1 cellular context compared by ENCODE assay signal in the genomic region with DNA sequence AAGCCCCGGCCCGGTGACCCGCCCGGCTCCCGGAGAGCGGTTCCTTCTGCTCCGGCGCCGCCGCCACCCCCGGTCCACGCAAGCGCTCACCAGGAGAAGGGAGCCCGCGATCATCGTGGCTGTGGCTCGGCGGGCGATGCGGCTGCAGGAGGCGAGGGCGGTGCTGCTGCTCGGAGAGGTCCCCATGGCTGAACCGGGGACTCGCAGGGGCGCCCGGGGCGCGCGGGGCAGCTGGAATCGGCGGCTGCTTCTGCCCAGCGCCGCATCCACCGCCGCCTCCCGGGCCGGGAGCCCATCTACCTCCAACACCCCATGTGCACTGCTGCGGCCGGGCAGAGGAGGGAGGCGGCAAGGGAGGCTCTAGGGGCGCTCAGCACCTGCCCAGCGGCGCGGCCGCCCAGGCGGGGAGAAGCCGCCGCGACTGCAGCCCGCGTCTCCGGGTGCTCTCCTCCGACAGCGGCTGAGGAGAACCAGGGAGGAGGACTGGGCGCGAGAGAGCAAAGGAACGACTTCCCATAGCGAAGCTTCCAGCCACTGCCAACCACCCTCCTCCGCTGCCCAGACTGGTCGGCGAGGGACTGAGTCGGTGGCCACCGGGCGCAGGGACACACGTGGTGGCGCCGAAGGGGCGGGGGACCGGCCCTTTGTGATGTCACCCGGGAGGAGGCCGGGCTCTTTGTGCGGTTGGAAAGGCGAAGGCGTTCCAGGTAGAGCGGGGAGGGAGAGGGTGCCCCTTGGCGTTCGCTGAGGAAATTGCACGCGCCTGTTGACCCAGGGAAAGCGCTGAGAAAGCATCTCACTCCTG.
TF ChIP-seq lines count a peak whose summit lies in the region.

A gene with protein sequence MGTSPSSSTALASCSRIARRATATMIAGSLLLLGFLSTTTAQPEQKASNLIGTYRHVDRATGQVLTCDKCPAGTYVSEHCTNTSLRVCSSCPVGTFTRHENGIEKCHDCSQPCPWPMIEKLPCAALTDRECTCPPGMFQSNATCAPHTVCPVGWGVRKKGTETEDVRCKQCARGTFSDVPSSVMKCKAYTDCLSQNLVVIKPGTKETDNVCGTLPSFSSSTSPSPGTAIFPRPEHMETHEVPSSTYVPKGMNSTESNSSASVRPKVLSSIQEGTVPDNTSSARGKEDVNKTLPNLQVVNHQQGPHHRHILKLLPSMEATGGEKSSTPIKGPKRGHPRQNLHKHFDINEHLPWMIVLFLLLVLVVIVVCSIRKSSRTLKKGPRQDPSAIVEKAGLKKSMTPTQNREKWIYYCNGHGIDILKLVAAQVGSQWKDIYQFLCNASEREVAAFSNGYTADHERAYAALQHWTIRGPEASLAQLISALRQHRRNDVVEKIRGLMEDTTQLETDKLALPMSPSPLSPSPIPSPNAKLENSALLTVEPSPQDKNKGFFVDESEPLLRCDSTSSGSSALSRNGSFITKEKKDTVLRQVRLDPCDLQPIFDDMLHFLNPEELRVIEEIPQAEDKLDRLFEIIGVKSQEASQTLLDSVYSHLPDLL (minus strand): TSS at position 580 of the 805 bp plus-strand sequence. CDS start 394 bp downstream, at position 186.

TF ChIP-seq in HepG2, 621 proteins besides CTCF, POLR2A, EP300 and RAD21 (continued from another document and continues in another):
- TF ChIP-seq, protein P1, sequence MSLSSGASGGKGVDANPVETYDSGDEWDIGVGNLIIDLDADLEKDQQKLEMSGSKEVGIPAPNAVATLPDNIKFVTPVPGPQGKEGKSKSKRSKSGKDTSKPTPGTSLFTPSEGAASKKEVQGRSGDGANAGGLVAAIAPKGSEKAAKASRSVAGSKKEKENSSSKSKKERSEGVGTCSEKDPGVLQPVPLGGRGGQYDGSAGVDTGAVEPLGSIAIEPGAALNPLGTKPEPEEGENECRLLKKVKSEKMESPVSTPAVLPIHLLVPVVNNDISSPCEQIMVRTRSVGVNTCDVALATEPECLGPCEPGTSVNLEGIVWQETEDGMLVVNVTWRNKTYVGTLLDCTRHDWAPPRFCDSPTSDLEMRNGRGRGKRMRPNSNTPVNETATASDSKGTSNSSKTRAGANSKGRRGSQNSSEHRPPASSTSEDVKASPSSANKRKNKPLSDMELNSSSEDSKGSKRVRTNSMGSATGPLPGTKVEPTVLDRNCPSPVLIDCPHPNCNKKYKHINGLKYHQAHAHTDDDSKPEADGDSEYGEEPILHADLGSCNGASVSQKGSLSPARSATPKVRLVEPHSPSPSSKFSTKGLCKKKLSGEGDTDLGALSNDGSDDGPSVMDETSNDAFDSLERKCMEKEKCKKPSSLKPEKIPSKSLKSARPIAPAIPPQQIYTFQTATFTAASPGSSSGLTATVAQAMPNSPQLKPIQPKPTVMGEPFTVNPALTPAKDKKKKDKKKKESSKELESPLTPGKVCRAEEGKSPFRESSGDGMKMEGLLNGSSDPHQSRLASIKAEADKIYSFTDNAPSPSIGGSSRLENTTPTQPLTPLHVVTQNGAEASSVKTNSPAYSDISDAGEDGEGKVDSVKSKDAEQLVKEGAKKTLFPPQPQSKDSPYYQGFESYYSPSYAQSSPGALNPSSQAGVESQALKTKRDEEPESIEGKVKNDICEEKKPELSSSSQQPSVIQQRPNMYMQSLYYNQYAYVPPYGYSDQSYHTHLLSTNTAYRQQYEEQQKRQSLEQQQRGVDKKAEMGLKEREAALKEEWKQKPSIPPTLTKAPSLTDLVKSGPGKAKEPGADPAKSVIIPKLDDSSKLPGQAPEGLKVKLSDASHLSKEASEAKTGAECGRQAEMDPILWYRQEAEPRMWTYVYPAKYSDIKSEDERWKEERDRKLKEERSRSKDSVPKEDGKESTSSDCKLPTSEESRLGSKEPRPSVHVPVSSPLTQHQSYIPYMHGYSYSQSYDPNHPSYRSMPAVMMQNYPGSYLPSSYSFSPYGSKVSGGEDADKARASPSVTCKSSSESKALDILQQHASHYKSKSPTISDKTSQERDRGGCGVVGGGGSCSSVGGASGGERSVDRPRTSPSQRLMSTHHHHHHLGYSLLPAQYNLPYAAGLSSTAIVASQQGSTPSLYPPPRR (CRISPR knock-in tag; IDR thresholded peaks at IDR 0.05; ENCODE audit: borderline replicate concordance): peak; percentile 47; the same call in 1 of the 2 replicates
- TF ChIP-seq TMF1 (CRISPR knock-in tag; IDR thresholded peaks at IDR 0.05; ENCODE audit: low read depth): 0 out of 2 replicates have a peak, but pooled peaks have one; percentile 79
- TF ChIP-seq CREM (IDR thresholded peaks at IDR 0.05): peak; percentile 70
- no peak for TF ChIP-seq CREM (CRISPR knock-in tag; IDR thresholded peaks at IDR 0.05)
- TF ChIP-seq HNRNPL (IDR thresholded peaks at IDR 0.05; ENCODE audit: low read depth, low read length): peak; percentile 92
- TF ChIP-seq, protein P2, sequence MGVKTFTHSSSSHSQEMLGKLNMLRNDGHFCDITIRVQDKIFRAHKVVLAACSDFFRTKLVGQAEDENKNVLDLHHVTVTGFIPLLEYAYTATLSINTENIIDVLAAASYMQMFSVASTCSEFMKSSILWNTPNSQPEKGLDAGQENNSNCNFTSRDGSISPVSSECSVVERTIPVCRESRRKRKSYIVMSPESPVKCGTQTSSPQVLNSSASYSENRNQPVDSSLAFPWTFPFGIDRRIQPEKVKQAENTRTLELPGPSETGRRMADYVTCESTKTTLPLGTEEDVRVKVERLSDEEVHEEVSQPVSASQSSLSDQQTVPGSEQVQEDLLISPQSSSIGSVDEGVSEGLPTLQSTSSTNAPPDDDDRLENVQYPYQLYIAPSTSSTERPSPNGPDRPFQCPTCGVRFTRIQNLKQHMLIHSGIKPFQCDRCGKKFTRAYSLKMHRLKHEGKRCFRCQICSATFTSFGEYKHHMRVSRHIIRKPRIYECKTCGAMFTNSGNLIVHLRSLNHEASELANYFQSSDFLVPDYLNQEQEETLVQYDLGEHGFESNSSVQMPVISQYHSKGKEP (CRISPR knock-in tag; IDR thresholded peaks at IDR 0.05): peak; percentile 92
- TF ChIP-seq RBFOX2 (IDR thresholded peaks at IDR 0.05; ENCODE audit: low read depth, low read length): peak; percentile 98
- TF ChIP-seq ZMYM4 (CRISPR knock-in tag; IDR thresholded peaks at IDR 0.05): peak; percentile 96
- no peak; the same call in 1 of the 2 replicates for TF ChIP-seq SRF (IDR thresholded peaks at IDR 0.05; ENCODE audit: low read depth, low read length)
- TF ChIP-seq CHD4 (IDR thresholded peaks at IDR 0.05; ENCODE audit: borderline replicate concordance, low read length): no peak
- TF ChIP-seq, protein P3, sequence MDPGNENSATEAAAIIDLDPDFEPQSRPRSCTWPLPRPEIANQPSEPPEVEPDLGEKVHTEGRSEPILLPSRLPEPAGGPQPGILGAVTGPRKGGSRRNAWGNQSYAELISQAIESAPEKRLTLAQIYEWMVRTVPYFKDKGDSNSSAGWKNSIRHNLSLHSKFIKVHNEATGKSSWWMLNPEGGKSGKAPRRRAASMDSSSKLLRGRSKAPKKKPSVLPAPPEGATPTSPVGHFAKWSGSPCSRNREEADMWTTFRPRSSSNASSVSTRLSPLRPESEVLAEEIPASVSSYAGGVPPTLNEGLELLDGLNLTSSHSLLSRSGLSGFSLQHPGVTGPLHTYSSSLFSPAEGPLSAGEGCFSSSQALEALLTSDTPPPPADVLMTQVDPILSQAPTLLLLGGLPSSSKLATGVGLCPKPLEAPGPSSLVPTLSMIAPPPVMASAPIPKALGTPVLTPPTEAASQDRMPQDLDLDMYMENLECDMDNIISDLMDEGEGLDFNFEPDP (CRISPR knock-in tag; conservative IDR thresholded peaks at IDR 0.05): no peak
- TF ChIP-seq ZNF331 (CRISPR knock-in tag; IDR thresholded peaks at IDR 0.05): peak; percentile 92
- TF ChIP-seq, protein P4, sequence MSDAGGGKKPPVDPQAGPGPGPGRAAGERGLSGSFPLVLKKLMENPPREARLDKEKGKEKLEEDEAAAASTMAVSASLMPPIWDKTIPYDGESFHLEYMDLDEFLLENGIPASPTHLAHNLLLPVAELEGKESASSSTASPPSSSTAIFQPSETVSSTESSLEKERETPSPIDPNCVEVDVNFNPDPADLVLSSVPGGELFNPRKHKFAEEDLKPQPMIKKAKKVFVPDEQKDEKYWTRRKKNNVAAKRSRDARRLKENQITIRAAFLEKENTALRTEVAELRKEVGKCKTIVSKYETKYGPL (CRISPR knock-in tag; IDR thresholded peaks at IDR 0.05): no peak; the same call in 1 of the 2 replicates
- TF ChIP-seq TSC22D2 (CRISPR knock-in tag; IDR thresholded peaks at IDR 0.05; ENCODE audit: borderline replicate concordance): peak; percentile 93
- TF ChIP-seq ZNF747 (CRISPR knock-in tag; IDR thresholded peaks at IDR 0.05; ENCODE audit: borderline replicate concordance): peak; percentile 77; the same call in 1 of the 2 replicates
- TF ChIP-seq ARID2 (CRISPR knock-in tag; IDR thresholded peaks at IDR 0.05; ENCODE audit: borderline replicate concordance): peak; percentile 89
- TF ChIP-seq, protein P5, sequence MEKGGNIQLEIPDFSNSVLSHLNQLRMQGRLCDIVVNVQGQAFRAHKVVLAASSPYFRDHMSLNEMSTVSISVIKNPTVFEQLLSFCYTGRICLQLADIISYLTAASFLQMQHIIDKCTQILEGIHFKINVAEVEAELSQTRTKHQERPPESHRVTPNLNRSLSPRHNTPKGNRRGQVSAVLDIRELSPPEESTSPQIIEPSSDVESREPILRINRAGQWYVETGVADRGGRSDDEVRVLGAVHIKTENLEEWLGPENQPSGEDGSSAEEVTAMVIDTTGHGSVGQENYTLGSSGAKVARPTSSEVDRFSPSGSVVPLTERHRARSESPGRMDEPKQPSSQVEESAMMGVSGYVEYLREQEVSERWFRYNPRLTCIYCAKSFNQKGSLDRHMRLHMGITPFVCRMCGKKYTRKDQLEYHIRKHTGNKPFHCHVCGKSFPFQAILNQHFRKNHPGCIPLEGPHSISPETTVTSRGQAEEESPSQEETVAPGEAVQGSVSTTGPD (CRISPR knock-in tag; IDR thresholded peaks at IDR 0.05): no peak
- TF ChIP-seq, protein P6, sequence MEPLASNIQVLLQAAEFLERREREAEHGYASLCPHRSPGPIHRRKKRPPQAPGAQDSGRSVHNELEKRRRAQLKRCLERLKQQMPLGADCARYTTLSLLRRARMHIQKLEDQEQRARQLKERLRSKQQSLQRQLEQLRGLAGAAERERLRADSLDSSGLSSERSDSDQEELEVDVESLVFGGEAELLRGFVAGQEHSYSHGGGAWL (CRISPR knock-in tag; IDR thresholded peaks at IDR 0.05): peak; percentile 99
- peak; percentile 81; the same call in 1 of the 2 replicates for TF ChIP-seq ZNF451 (CRISPR knock-in tag; IDR thresholded peaks at IDR 0.05)
- peak; percentile 65; the same call in 1 of the 2 replicates for TF ChIP-seq ZC3H4 (CRISPR knock-in tag; IDR thresholded peaks at IDR 0.05; ENCODE audit: borderline replicate concordance)
- TF ChIP-seq PHF8 (CRISPR knock-in tag; IDR thresholded peaks at IDR 0.05): peak; percentile 82
- 0 out of 2 replicates have a peak, but pooled peaks have one; percentile 9 for TF ChIP-seq ZNF670 (CRISPR knock-in tag; IDR thresholded peaks at IDR 0.05; ENCODE audit: borderline replicate concordance)
- TF ChIP-seq NFE2L1 (CRISPR knock-in tag; IDR thresholded peaks at IDR 0.05; ENCODE audit: borderline replicate concordance): peak; percentile 80; the same call in 1 of the 2 replicates
- no peak for TF ChIP-seq IKZF1 (IDR thresholded peaks at IDR 0.05)
- no peak for TF ChIP-seq SNAI1 (CRISPR knock-in tag; IDR thresholded peaks at IDR 0.05; ENCODE audit: borderline replicate concordance)
- TF ChIP-seq, protein P7, sequence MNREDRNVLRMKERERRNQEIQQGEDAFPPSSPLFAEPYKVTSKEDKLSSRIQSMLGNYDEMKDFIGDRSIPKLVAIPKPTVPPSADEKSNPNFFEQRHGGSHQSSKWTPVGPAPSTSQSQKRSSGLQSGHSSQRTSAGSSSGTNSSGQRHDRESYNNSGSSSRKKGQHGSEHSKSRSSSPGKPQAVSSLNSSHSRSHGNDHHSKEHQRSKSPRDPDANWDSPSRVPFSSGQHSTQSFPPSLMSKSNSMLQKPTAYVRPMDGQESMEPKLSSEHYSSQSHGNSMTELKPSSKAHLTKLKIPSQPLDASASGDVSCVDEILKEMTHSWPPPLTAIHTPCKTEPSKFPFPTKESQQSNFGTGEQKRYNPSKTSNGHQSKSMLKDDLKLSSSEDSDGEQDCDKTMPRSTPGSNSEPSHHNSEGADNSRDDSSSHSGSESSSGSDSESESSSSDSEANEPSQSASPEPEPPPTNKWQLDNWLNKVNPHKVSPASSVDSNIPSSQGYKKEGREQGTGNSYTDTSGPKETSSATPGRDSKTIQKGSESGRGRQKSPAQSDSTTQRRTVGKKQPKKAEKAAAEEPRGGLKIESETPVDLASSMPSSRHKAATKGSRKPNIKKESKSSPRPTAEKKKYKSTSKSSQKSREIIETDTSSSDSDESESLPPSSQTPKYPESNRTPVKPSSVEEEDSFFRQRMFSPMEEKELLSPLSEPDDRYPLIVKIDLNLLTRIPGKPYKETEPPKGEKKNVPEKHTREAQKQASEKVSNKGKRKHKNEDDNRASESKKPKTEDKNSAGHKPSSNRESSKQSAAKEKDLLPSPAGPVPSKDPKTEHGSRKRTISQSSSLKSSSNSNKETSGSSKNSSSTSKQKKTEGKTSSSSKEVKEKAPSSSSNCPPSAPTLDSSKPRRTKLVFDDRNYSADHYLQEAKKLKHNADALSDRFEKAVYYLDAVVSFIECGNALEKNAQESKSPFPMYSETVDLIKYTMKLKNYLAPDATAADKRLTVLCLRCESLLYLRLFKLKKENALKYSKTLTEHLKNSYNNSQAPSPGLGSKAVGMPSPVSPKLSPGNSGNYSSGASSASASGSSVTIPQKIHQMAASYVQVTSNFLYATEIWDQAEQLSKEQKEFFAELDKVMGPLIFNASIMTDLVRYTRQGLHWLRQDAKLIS (CRISPR knock-in tag; IDR thresholded peaks at IDR 0.05): peak; percentile 90
- peak; percentile 96 for TF ChIP-seq ZNF598 (CRISPR knock-in tag; IDR thresholded peaks at IDR 0.05; ENCODE audit: borderline replicate concordance)
- no peak for TF ChIP-seq ZNF775 (CRISPR knock-in tag; IDR thresholded peaks at IDR 0.05; ENCODE audit: borderline replicate concordance)
- TF ChIP-seq EED (CRISPR knock-in tag; IDR thresholded peaks at IDR 0.05): no peak
- TF ChIP-seq, protein P8, sequence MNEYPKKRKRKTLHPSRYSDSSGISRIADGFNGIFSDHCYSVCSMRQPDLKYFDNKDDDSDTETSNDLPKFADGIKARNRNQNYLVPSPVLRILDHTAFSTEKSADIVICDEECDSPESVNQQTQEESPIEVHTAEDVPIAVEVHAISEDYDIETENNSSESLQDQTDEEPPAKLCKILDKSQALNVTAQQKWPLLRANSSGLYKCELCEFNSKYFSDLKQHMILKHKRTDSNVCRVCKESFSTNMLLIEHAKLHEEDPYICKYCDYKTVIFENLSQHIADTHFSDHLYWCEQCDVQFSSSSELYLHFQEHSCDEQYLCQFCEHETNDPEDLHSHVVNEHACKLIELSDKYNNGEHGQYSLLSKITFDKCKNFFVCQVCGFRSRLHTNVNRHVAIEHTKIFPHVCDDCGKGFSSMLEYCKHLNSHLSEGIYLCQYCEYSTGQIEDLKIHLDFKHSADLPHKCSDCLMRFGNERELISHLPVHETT (CRISPR knock-in tag; conservative IDR thresholded peaks at IDR 0.05): peak; percentile 82
- peak; percentile 63 for TF ChIP-seq RARA (CRISPR knock-in tag; IDR thresholded peaks at IDR 0.05)
- TF ChIP-seq ZNF3 (CRISPR knock-in tag; IDR thresholded peaks at IDR 0.05): no peak
- TF ChIP-seq ZNF589 (CRISPR knock-in tag; conservative IDR thresholded peaks at IDR 0.05): peak; percentile 94
- TF ChIP-seq ZNF567 (CRISPR knock-in tag; IDR thresholded peaks at IDR 0.05; ENCODE audit: borderline replicate concordance): no peak
